Comparison of ENCODE assay signal across 9 cellular contexts in the genomic region with DNA sequence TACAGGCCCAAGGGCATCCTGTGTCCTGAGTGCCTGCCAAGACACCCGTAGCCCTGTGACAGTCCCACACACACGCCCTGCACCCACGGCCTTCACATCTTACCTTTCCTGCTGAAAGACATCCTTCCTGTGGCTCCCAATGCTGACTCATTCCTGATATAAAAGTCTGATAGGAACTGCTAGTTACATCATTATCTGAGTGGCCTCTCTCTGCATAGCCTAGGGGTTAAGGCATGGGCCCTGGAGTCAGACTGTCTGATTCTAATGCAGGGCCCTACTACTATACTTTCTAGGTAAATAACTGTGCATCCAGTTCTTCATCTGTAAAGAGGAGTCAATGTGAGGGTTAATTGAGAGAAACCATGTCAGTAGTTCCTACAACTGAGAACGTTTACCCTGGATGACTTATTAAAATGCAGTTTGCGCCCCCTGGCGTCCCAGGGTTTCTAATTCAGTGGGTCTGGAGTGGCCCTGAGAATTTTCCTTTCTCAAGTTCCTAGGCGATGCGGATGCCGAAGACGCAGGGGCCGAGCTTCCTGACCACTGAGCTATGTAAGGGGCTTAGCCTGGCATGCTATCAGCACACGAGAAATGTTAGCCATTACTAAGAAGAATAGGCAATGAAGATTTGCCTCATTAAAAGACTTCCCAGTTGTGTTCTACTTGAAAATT. TPM values are rescaled to one million over a fixed set of nuclear protein-coding genes. Genes with fewer than 3 reads are reported as not detected.
DNase-seq lines count a peak whose midpoint lies in the region; ATAC-seq and TF ChIP-seq lines count a peak whose summit lies in the region.
"Had no signal": no experiment of that assay in that cellular context is flagged by ENCODE, and none has a peak within 500 bp of the region (broad histone marks: within the 10 kb centered on the region; RNA-seq: fewer than 3 reads in every experiment).

No MANE protein-coding gene starts in this region.

- ATAC-seq in GM21576 (IDR thresholded peaks at IDR 0.05; ENCODE audit: unreplicated experiment): peak; percentile 54

- intact Hi-C loops in Calu3 (cut with micrococcal nuclease; ENCODE audit: unreplicated experiment): loop anchor here (1.0 to 5.0 kb wide), 2 partner anchors 53 to 121 kb away; no protein-coding TSS in a partner anchor
- intact Hi-C loops in activated T-helper 2 cell treated with anti-CD3 and anti-CD28 coated beads, Interferon-gamma antibody, Interleukin-2, Interleukin-4, amounts not matched to agents 10 μg/mL and 5 μg/mL and 100 μg/mL, durations not matched to agents 14 hours and 24 hours and 36 hours (cut with micrococcal nuclease): no loop called here

- H3K36me3 Mint-ChIP-seq in Calu3 (ENCODE audit: insufficient read depth, unreplicated experiment) (no peaks in the 10 kb centered on the region), osteocyte (ENCODE audit: unreplicated experiment) (no peaks in the 10 kb centered on the region)
- H3K36me3 Mint-ChIP-seq in activated T-helper 2 cell treated with anti-CD3 and anti-CD28 coated beads, Interferon-gamma antibody, Interleukin-2, Interleukin-4, amounts not matched to agents 10 μg/mL and 5 μg/mL and 100 μg/mL, durations not matched to agents 14 hours and 24 hours and 36 hours (ENCODE audit: low read depth): no peaks in the 10 kb centered on the region

- H3K4me3 ChIP-seq in LNCaP clone FGC (ENCODE audit: low read depth, low read length) (no peak overlapping the region), tibial nerve (no peak overlapping the region)

- H3K4me1 Mint-ChIP-seq in Calu3 (ENCODE audit: low read depth, unreplicated experiment) (peaks cover 9% of the 10 kb centered on the region), osteocyte (ENCODE audit: unreplicated experiment) (peaks cover 3% of the 10 kb centered on the region)
- no peaks in the 10 kb centered on the region for H3K4me1 Mint-ChIP-seq in activated T-helper 2 cell treated with anti-CD3 and anti-CD28 coated beads, Interferon-gamma antibody, Interleukin-2, Interleukin-4, amounts not matched to agents 10 μg/mL and 5 μg/mL and 100 μg/mL, durations not matched to agents 14 hours and 24 hours and 36 hours (ENCODE audit: low read depth)

- DNase-seq in Calu3 (peak; percentile 84), LNCaP clone FGC (ENCODE audit: low read depth) (no peak), SHP77 (lab: John Stamatoyannopoulos, UW) (peak; percentile 57 to 84), germinal center (ENCODE audit: low spot score) (peak; percentile 37), osteocyte (ENCODE audit: extremely low spot score, unreplicated experiment) (peak; percentile 88), tibial nerve (ENCODE audit: low spot score in 2 of 2) (peak; percentile 56 to 88)
- peak; percentile 43 for DNase-seq in activated T-helper 2 cell treated with anti-CD3 and anti-CD28 coated beads, Interferon-gamma antibody, Interleukin-2, Interleukin-4, amounts not matched to agents 10 μg/mL and 5 μg/mL and 100 μg/mL, durations not matched to agents 14 hours and 24 hours and 36 hours (ENCODE audit: low spot score)

- no TSS peak for BruUV-seq in Calu3 (replicated peaks; lab: Mats Ljungman, UMichigan)

- no peaks in the 10 kb centered on the region for H3K27me3 ChIP-seq in tibial nerve

- no peak for TF ChIP-seq EP300 in tibial nerve (IDR thresholded peaks at IDR 0.05)

- H3K27ac Mint-ChIP-seq in Calu3 (ENCODE audit: unreplicated experiment): no peak overlapping the region
- no peak overlapping the region for H3K27ac Mint-ChIP-seq in activated T-helper 2 cell treated with anti-CD3 and anti-CD28 coated beads, Interferon-gamma antibody, Interleukin-2, Interleukin-4, amounts not matched to agents 10 μg/mL and 5 μg/mL and 100 μg/mL, durations not matched to agents 14 hours and 24 hours and 36 hours
- no peak overlapping the region for H3K27ac Mint-ChIP-seq in osteocyte (ENCODE audit: unreplicated experiment)

- TF ChIP-seq POLR2A in tibial nerve (IDR thresholded peaks at IDR 0.05): no peak

- peaks cover 19% of the 10 kb centered on the region for H3K27me3 Mint-ChIP-seq in Calu3 (ENCODE audit: unreplicated experiment)
- peaks cover 13% of the 10 kb centered on the region for H3K27me3 Mint-ChIP-seq in activated T-helper 2 cell treated with anti-CD3 and anti-CD28 coated beads, Interferon-gamma antibody, Interleukin-2, Interleukin-4, amounts not matched to agents 10 μg/mL and 5 μg/mL and 100 μg/mL, durations not matched to agents 14 hours and 24 hours and 36 hours (ENCODE audit: low read depth)
- peaks cover 9% of the 10 kb centered on the region for H3K27me3 Mint-ChIP-seq in osteocyte (ENCODE audit: unreplicated experiment)

- no peak overlapping the region for H3K4me3 Mint-ChIP-seq in Calu3 (ENCODE audit: low read depth, unreplicated experiment)
- no peak overlapping the region for H3K4me3 Mint-ChIP-seq in activated T-helper 2 cell treated with anti-CD3 and anti-CD28 coated beads, Interferon-gamma antibody, Interleukin-2, Interleukin-4, amounts not matched to agents 10 μg/mL and 5 μg/mL and 100 μg/mL, durations not matched to agents 14 hours and 24 hours and 36 hours (ENCODE audit: low read depth)
- H3K4me3 Mint-ChIP-seq in osteocyte (ENCODE audit: unreplicated experiment): no peak overlapping the region

- no peaks in the 10 kb centered on the region for H3K9me3 Mint-ChIP-seq in Calu3 (ENCODE audit: low read depth, unreplicated experiment)
- no peaks in the 10 kb centered on the region for H3K9me3 Mint-ChIP-seq in activated T-helper 2 cell treated with anti-CD3 and anti-CD28 coated beads, Interferon-gamma antibody, Interleukin-2, Interleukin-4, amounts not matched to agents 10 μg/mL and 5 μg/mL and 100 μg/mL, durations not matched to agents 14 hours and 24 hours and 36 hours
- H3K9me3 Mint-ChIP-seq in osteocyte (ENCODE audit: unreplicated experiment): no peaks in the 10 kb centered on the region

- H3K36me3 ChIP-seq in tibial nerve: no peaks in the 10 kb centered on the region

- H3K4me1 ChIP-seq in tibial nerve: peaks cover 0 to 4% (median 0%) of the 10 kb centered on the region in 4 donors

- 19 to 20% methylated on average over 12 of the region's 12 CpGs for WGBS in tibial nerve, 2 donors

- CTCF ChIA-PET in Calu3 (lab: Charles Lee): interaction anchor here (0.7 to 1.0 kb wide), 3 partner anchors 56 to 120 kb away, joined by 3 to 4 read pairs (median 3); no protein-coding TSS in a partner anchor

- no peak overlapping the region for H3K27ac ChIP-seq in tibial nerve

- H3K9me3 ChIP-seq in tibial nerve: no peaks in the 10 kb centered on the region

- TF ChIP-seq CTCF in Calu3 (IDR thresholded peaks at IDR 0.05; ENCODE audit: unreplicated experiment): peak; percentile 61
- TF ChIP-seq CTCF in LNCaP clone FGC (IDR thresholded peaks at IDR 0.05; ENCODE audit: control insufficient read depth, extremely low read depth, insufficient read depth): peak; percentile 74
- peak; percentile 82 for TF ChIP-seq CTCF in osteocyte (IDR thresholded peaks at IDR 0.05)
- peak; percentile 22 to 54 (median 38) for TF ChIP-seq CTCF in tibial nerve (IDR thresholded peaks at IDR 0.05)

RNA-seq across cellular contexts. Expression of a gene that starts 6.0 kb away (rescaled TPM):
- total RNA-seq in Calu3 (2022): not detected in 2 replicates
- total RNA-seq in activated T-helper 2 cell treated with anti-CD3 and anti-CD28 coated beads, Interferon-gamma antibody, Interleukin-2, Interleukin-4, amounts not matched to agents 10 μg/mL and 5 μg/mL and 100 μg/mL, durations not matched to agents 14 hours and 24 hours and 36 hours: not detected in 2 replicates
- total RNA-seq in osteocyte: not detected in 2 replicates
- total RNA-seq in tibial nerve: not detected
- total RNA-seq: activated CD8-positive, alpha-beta memory T cell treated with anti-CD3 and anti-CD28 coated beads for 36 hours had no signal
